18 cellular contexts compared by ENCODE assay signal in the genomic region with DNA sequence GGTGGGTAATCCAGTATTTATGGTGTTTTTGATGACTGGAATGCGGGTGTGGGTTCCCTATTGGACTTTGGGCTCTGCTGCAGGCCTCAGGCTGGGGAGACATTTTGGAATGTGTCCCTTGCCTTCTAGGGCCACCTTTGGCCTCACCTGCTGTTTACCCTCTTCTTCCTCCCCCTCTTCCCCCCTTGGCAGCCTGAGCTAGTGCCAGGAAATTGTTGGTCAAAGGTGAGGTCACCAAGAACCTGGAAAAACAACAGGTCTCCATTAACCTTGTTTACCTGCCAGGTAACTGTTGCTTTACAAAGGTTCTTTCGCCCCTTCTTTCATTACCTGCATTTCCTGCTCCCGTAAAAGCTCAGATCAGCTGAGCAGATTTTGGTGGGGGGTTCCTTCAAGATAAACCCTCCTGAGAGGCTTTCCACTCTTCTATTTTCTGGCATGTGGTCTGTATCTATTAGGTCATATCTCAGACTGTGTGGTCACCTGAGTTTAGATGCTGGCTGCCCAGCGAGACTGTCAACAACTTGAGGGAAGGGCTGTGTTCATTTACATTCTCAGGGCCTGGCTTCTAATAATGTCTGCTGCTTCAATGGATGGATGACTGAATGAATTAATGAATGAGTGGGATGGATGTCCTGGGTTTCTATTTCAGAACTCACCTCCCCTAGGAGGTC. TPM values are rescaled to one million over a fixed set of nuclear protein-coding genes. Genes with fewer than 3 reads are reported as not detected.
A peak's percentile ranks its signal among the peaks of the same experiment; 100 is the strongest.
DNase-seq lines count a peak whose midpoint lies in the region; ATAC-seq, FAIRE-seq and TF ChIP-seq lines count a peak whose summit lies in the region.
"Had no signal": no experiment of that assay in that cellular context is flagged by ENCODE, and none has a peak within 500 bp of the region (broad histone marks: within the 10 kb centered on the region; RNA-seq: fewer than 3 reads in every experiment).

No MANE protein-coding gene starts in this region.

- no peak for FAIRE-seq in pancreas (lab: Jason Lieb, UNC)

- ATAC-seq in pancreas, result peak; percentile 60 to 74 (median 67)
- ATAC-seq: natural killer cell treated with Interleukin-12 subunit alpha and Interleukin-12 subunit beta and Interleukin-15 and Interleukin-18, amount 100 ng/mL, for 72 hours had no signal

- DNase-seq in COLO668 (lab: John Stamatoyannopoulos, UW; ENCODE audit: unreplicated experiment) (peak; percentile 36), NCI-H2029 treated with DMSO at 0.1 percent for 48 hours (lab: John Stamatoyannopoulos, UW) (peak; percentile 57), kidney tubule cell (ENCODE audit: low spot score) (peak; percentile 25), pancreas (peak in 5 of 6 donors; percentile 61 to 90 (median 86)), NAMALWA (ENCODE audit: low spot score) (no peak), BE2C (no peak), SK-N-DZ (ENCODE audit: low spot score) (no peak), WERI-Rb-1 (no peak)
- DNase-seq: activated T-cell treated with anti-CD3 and anti-CD28 coated beads, Interleukin-2, amount 50 U/mL, for 24 hours; effector memory CD4-positive, alpha-beta T cell; Kasumi-1; NCI-H1092 treated with DMSO at 0.1 percent for 48 hours; NCI-H526; Right ventricle myocardium superior; spleen; stimulated activated CD4-positive, alpha-beta T cell treated with anti-CD3 and anti-CD28 coated beads, Interleukin-4, amount 100 ng/mL, for 4 hours had no signal

- H3K36me3 ChIP-seq in pancreas (no peaks in the 10 kb centered on the region), BE2C (no peaks in the 10 kb centered on the region), WERI-Rb-1 (no peaks in the 10 kb centered on the region)
- H3K36me3 ChIP-seq: prostate gland, spleen had no signal

- WGBS in pancreas, 2 donors, result 13 to 16% methylated on average over 4 of the region's 4 CpGs

- no peak overlapping the region for H3K4me3 ChIP-seq in pancreas
- no peak overlapping the region for H3K4me3 ChIP-seq in BE2C (ENCODE audit: low read depth, low read length)
- no peak overlapping the region for H3K4me3 ChIP-seq in WERI-Rb-1 (ENCODE audit: low read depth, low read length)
- H3K4me3 ChIP-seq: prostate gland, spleen had no signal

- H3K27me3 ChIP-seq in pancreas (no peaks in the 10 kb centered on the region), BE2C (no peaks in the 10 kb centered on the region), WERI-Rb-1 (ENCODE audit: insufficient read depth, low read depth, severe bottlenecking) (no peaks in the 10 kb centered on the region)
- H3K27me3 ChIP-seq: spleen had no signal

- H3K4me1 ChIP-seq in pancreas (peaks cover 57 to 84% (median 75%) of the 10 kb centered on the region in 3 donors), BE2C (peaks cover 36% of the 10 kb centered on the region)
- H3K4me1 ChIP-seq: prostate gland had no signal

- TF ChIP-seq CTCF in pancreas (IDR thresholded peaks at IDR 0.05), result no peak
- no peak for TF ChIP-seq CTCF in BE2C (IDR thresholded peaks at IDR 0.05; ENCODE audit: low read depth, low read length)
- TF ChIP-seq CTCF in WERI-Rb-1 (IDR thresholded peaks at IDR 0.05; ENCODE audit: low read depth, low read length), result no peak

- H3K27ac ChIP-seq in pancreas (peak overlapping the region; percentile 33 to 86 (median 80)), WERI-Rb-1 (no peak overlapping the region)
- H3K27ac ChIP-seq: prostate gland had no signal

- H3K9me3 ChIP-seq in pancreas, result no peaks in the 10 kb centered on the region
- no peaks in the 10 kb centered on the region for H3K9me3 ChIP-seq in BE2C
- no peaks in the 10 kb centered on the region for H3K9me3 ChIP-seq in WERI-Rb-1 (ENCODE audit: severe bottlenecking)
- H3K9me3 ChIP-seq: prostate gland, spleen had no signal

- intact Hi-C loops in pancreas (cut with DNase I), result no loop called here

RNA-seq across cellular contexts. Expression of a gene that starts 34.7 kb away (rescaled TPM):
- 100 to 1,000 TPM in 1 of 6 donors, 10 to 100 TPM in 5; 55.2 to 127 (median 90.0) TPM for total RNA-seq in pancreas
- polyA plus RNA-seq in pancreas, result 100 to 1,000 TPM; 158 to 206 TPM
- 154 TPM for polyA plus RNA-seq in BE2C (2012; ENCODE audit: insufficient read depth, insufficient read length, low read depth)
- polyA plus RNA-seq in SK-N-DZ (2014; cell fraction: cytosol; rRNA removed), result 25.1 and 28.9 TPM in 2 replicates
- 138 and 142 TPM in 2 replicates for polyA plus RNA-seq in SK-N-DZ (2014; cell fraction: nucleus; rRNA removed)

Comparison
In these comparisons a context has a peak if more than half of its experiments do, and no peak if none do; other contexts are left out.
1. DNase-seq: peak in COLO668 (single experiment), NCI-H2029 treated with DMSO at 0.1 percent for 48 hours (single experiment), kidney tubule cell (single experiment) and pancreas (5 of 6); none in NAMALWA (single experiment), BE2C (single experiment), SK-N-DZ (single experiment) and WERI-Rb-1 (single experiment).